Comparison of ENCODE assay signal across 16 cellular contexts in genomic region chr10:97724341-97724941, GRCh38. TPM values are rescaled to one million over a fixed set of nuclear protein-coding genes. Genes with fewer than 3 reads are reported as not detected.
DNase-seq lines count a peak whose midpoint lies in the region; ATAC-seq and TF ChIP-seq lines count a peak whose summit lies in the region.
"Had no signal": no experiment of that assay in that cellular context is flagged by ENCODE, and none has a peak within 500 bp of the region (broad histone marks: within the 10 kb centered on the region; RNA-seq: fewer than 3 reads in every experiment).

No MANE protein-coding gene starts in this region.

- no peak for TF ChIP-seq CTCF in esophagus muscularis mucosa (IDR thresholded peaks at IDR 0.05)
- TF ChIP-seq CTCF in omental fat pad (IDR thresholded peaks at IDR 0.05): no peak
- no peak for TF ChIP-seq CTCF in left lung (IDR thresholded peaks at IDR 0.05)

- H3K36me3 ChIP-seq in esophagus muscularis mucosa (peaks cover 0 to 7% (median 0%) of the 10 kb centered on the region in 4 donors), left lung (no peaks in the 10 kb centered on the region)
- H3K36me3 ChIP-seq: heart left ventricle had no signal

- peaks cover 3 to 40% (median 37%) of the 10 kb centered on the region in 4 donors for H3K4me1 ChIP-seq in esophagus muscularis mucosa
- H3K4me1 ChIP-seq in left lung: peaks cover 0 to 10% of the 10 kb centered on the region in 2 donors

- TF ChIP-seq EP300 in esophagus muscularis mucosa (IDR thresholded peaks at IDR 0.05): no peak

- no peaks in the 10 kb centered on the region for H3K27me3 ChIP-seq in esophagus muscularis mucosa
- H3K27me3 ChIP-seq in left lung: no peaks in the 10 kb centered on the region
- H3K27me3 ChIP-seq: heart left ventricle had no signal

- H3K9me3 ChIP-seq in esophagus muscularis mucosa (no peaks in the 10 kb centered on the region), left lung (no peaks in the 10 kb centered on the region)
- H3K9me3 ChIP-seq: heart left ventricle had no signal

- no peak for TF ChIP-seq POLR2A in esophagus muscularis mucosa (IDR thresholded peaks at IDR 0.05; ENCODE audit: low read depth)

- H3K4me3 ChIP-seq in esophagus muscularis mucosa (no peak overlapping the region), left lung (no peak overlapping the region)
- H3K4me3 ChIP-seq: heart left ventricle had no signal

- DNase-seq in ELR (ENCODE audit: low read depth) (peak; percentile 34), NOMO-1 treated with dmso at 0.1 percent for 144 hours (lab: John Stamatoyannopoulos, UW; ENCODE audit: unreplicated experiment) (peak; percentile 51), esophagus muscularis mucosa (ENCODE audit: extremely low spot score) (no peak), omental fat pad (ENCODE audit: low spot score) (no peak), left lung (no peak), NCI-H128 (lab: John Stamatoyannopoulos, UW; ENCODE audit: unreplicated experiment) (no peak)
- DNase-seq in stimulated activated CD4-positive, alpha-beta T cell treated with anti-CD3 and anti-CD28 coated beads, Interleukin-4, amount 100 ng/mL, for 4 hours: no peak
- DNase-seq: activated naive CD8-positive, alpha-beta T cell treated with anti-CD3 and anti-CD28 coated beads for 36 hours; GDM1; heart left ventricle; NCI-H2171; nucleus accumbens had no signal

- 62% methylated on average over 5 of the region's 5 CpGs for WGBS in esophagus muscularis mucosa

- H3K27ac ChIP-seq in esophagus muscularis mucosa (replicated peaks in 1 of 4): peak overlapping the region; percentile 17 to 60 (median 29)
- no peak overlapping the region for H3K27ac ChIP-seq in left lung
- H3K27ac ChIP-seq: C4-2B, heart left ventricle, KMS-11 had no signal

- intact Hi-C loops in esophagus muscularis mucosa (cut with DNase I) (no loop called here), left lung (cut with DNase I) (no loop called here)

- ATAC-seq in omental fat pad (ENCODE audit: low FRiP score): peak; percentile 83
- no peak for ATAC-seq in left lung
- ATAC-seq in HG03159 (IDR thresholded peaks at IDR 0.05; ENCODE audit: unreplicated experiment): no peak

RNA-seq across cellular contexts. Expression of gene MARVELD1, which starts 10.9 kb away (rescaled TPM):
- total RNA-seq in esophagus muscularis mucosa: 100 to 1,000 TPM in 1 of 4 donors, 10 to 100 TPM in 3; 43.4 to 104 (median 73.9) TPM
- 10 to 100 TPM; 16.7 to 23.0 (median 21.3) TPM for total RNA-seq in omental fat pad
- total RNA-seq in left lung: 10 to 100 TPM; 48.1 to 58.4 TPM

RNA-seq across cellular contexts. Expression of gene ZFYVE27, which starts 12.5 kb away (rescaled TPM):
- 10 to 100 TPM in 3 of 4 donors, 1 to 10 TPM in 1; 7.1 to 17.2 (median 16.0) TPM for total RNA-seq in esophagus muscularis mucosa
- 10 to 100 TPM; 17.9 to 27.1 (median 20.7) TPM for total RNA-seq in omental fat pad
- 10 to 100 TPM; 20.6 to 23.2 TPM for total RNA-seq in left lung

RNA-seq across cellular contexts. Expression of gene AVPI1, which starts 37.4 kb away (rescaled TPM):
- total RNA-seq in esophagus muscularis mucosa (10 to 100 TPM; 29.9 to 65.5 (median 36.3) TPM), omental fat pad (100 to 1,000 TPM in 2 of 4 donors, 10 to 100 TPM in 2; 17.7 to 195 (median 69.0) TPM), left lung (10 to 100 TPM; 15.2 to 19.7 TPM)

RNA-seq across cellular contexts. Expression of gene SFRP5, which starts 47.4 kb away (rescaled TPM):
- total RNA-seq in esophagus muscularis mucosa (10 to 100 TPM; 19.9 to 41.3 (median 34.8) TPM), omental fat pad (1 to 10 TPM in 1 of 4 donors, under 1 TPM in 2, not detected in 1; 0.56 to 4.1 (median 0.60) TPM), left lung (1 to 10 TPM in 1 of 2 donors, under 1 TPM in 1; 0.24 to 1.9 TPM)
- total RNA-seq: RPMI7951 had no signal

Comparison
In these comparisons a context has a peak if more than half of its experiments do, and no peak if none do; other contexts are left out.
1. DNase-seq: peak in ELR (single experiment) and NOMO-1 treated with dmso at 0.1 percent for 144 hours (single experiment); none in esophagus muscularis mucosa (single experiment), omental fat pad (single experiment), left lung (0 of 2), stimulated activated CD4-positive, alpha-beta T cell treated with anti-CD3 and anti-CD28 coated beads, Interleukin-4, amount 100 ng/mL, for 4 hours (0 of 2) and NCI-H128 (single experiment).
2. H3K27ac ChIP-seq: peak in esophagus muscularis mucosa (4 of 4); none in left lung (0 of 2).